Comparison of ENCODE assay signal across 14 cellular contexts in the genomic region with DNA sequence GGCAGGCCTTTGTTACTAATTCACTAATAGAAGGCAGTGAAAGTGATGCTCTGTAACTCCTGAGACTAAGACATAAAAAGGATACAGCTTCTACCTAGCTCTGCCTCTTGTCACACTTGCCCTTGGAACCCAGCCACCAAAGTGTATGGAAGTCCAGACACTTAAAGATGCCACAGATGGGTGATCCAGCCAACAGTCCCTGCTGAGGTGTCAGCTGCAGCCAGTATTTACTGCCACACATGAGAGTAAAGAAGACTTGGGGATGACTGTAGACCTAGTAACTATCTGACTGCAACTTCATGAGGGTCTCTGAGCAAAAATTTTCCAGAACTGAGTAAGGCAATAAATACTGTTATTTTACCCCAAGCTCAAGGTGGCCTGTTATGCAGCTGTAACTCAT. TPM values are rescaled to one million over a fixed set of nuclear protein-coding genes. Genes with fewer than 3 reads are reported as not detected.
DNase-seq lines count a peak whose midpoint lies in the region; ATAC-seq, FAIRE-seq and TF ChIP-seq lines count a peak whose summit lies in the region.
"Had no signal": no experiment of that assay in that cellular context is flagged by ENCODE, and none has a peak within 500 bp of the region (broad histone marks: within the 10 kb centered on the region; RNA-seq: fewer than 3 reads in every experiment).

No MANE protein-coding gene starts in this region.

- H3K36me3 ChIP-seq in DOHH2 (ENCODE audit: control insufficient read depth, low read length) (peaks cover 75% of the 10 kb centered on the region), Panc1 (ENCODE audit: control insufficient read depth, insufficient read depth, low read length) (no peaks in the 10 kb centered on the region; the same call in 1 of the 2 replicates)

- H3K4me1 ChIP-seq in A549 (peaks cover 27% of the 10 kb centered on the region), DOHH2 (ENCODE audit: control insufficient read depth, low read length) (peaks cover 75% of the 10 kb centered on the region), Panc1 (ENCODE audit: control insufficient read depth, insufficient read depth, low read length) (peaks cover 9% of the 10 kb centered on the region)

- no peak for TF ChIP-seq EP300 in A549 (IDR thresholded peaks at IDR 0.05)

- H3K4me3 Mint-ChIP-seq in effector memory CD8-positive, alpha-beta T cell, result peak overlapping the region; percentile 71 to 84

- in situ Hi-C loops in Panc1 (cut with HindIII; ENCODE audit: low pct_unique_long_range_greater_than_20kb, low sequenced_read_pairs), result no loop called here
- in situ Hi-C loops in GM13976 (cut with MboI; ENCODE audit: low sequenced_read_pairs, unreplicated experiment), result no loop called here

- H3K4me3 ChIP-seq in A549 (no peak overlapping the region), DOHH2 (ENCODE audit: low read length) (peak overlapping the region; percentile 53), Panc1 (ENCODE audit: low read depth in 2 of 2, low read length in 2 of 2) (no peak overlapping the region)

- H3K27me3 Mint-ChIP-seq in effector memory CD8-positive, alpha-beta T cell, result no peaks in the 10 kb centered on the region

- no peaks in the 10 kb centered on the region for H3K27me3 ChIP-seq in DOHH2 (ENCODE audit: control insufficient read depth, low read length)
- H3K27me3 ChIP-seq in Panc1 (ENCODE audit: control insufficient read depth, insufficient read depth, low read length), result no peaks in the 10 kb centered on the region

- CTCF ChIA-PET in A549 (lab: Yijun Ruan, JAX), result no interaction called here
- CTCF ChIA-PET in Panc1 (lab: Charles Lee), result no interaction called here

- no peak overlapping the region for H3K4me2 ChIP-seq in A549
- peak overlapping the region; percentile 67 for H3K4me2 ChIP-seq in DOHH2 (ENCODE audit: low read length)

- no peak for TF ChIP-seq CTCF in A549 (IDR thresholded peaks at IDR 0.05)
- TF ChIP-seq CTCF in DOHH2 (IDR thresholded peaks at IDR 0.05; ENCODE audit: low read depth, low read length, poor library complexity, severe bottlenecking), result no peak
- no peak for TF ChIP-seq CTCF in Panc1 (IDR thresholded peaks at IDR 0.05)
- no peak for TF ChIP-seq CTCF in GM13976 (IDR thresholded peaks at IDR 0.05; ENCODE audit: borderline replicate concordance, control extremely low read depth, extremely low read depth, insufficient read depth, missing control alignments)

- peaks cover 100% of the 10 kb centered on the region for H3K79me2 ChIP-seq in DOHH2 (ENCODE audit: control insufficient read depth, low read length)

- H3K9me3 ChIP-seq in A549 (no peaks in the 10 kb centered on the region), DOHH2 (ENCODE audit: control insufficient read depth, insufficient read depth, low read length) (no peaks in the 10 kb centered on the region), Panc1 (ENCODE audit: control insufficient read depth, insufficient read depth, low read depth, low read length) (no peaks in the 10 kb centered on the region)

- peaks cover 45 to 63% of the 10 kb centered on the region in 2 donors for H3K4me1 Mint-ChIP-seq in effector memory CD8-positive, alpha-beta T cell (ENCODE audit: low read depth in 2 of 2)

- BruUV-seq in Panc1 (replicated peaks; lab: Mats Ljungman, UMichigan), result no TSS peak

- peak overlapping the region; percentile 94 to 97 for H3K27ac Mint-ChIP-seq in effector memory CD8-positive, alpha-beta T cell

- TF ChIP-seq POLR2A in A549 (IDR thresholded peaks at IDR 0.05; ENCODE audit: low read length), result no peak

- intact Hi-C loops in Panc1 (cut with micrococcal nuclease; ENCODE audit: unreplicated experiment), result no loop called here

- H3K9me2 ChIP-seq in DOHH2 (replicated peaks; ENCODE audit: control insufficient read depth, low read length), result no peaks in the 10 kb centered on the region

- peaks cover 25% of the 10 kb centered on the region for H4K20me1 ChIP-seq in DOHH2 (ENCODE audit: control insufficient read depth, insufficient read depth, low read depth, low read length)

- TF ChIP-seq RAD21 in A549 (conservative IDR thresholded peaks at IDR 0.05 in 1 of 2, IDR thresholded peaks at IDR 0.05 in 1 of 2), result no peak

- peaks cover 18% of the 10 kb centered on the region for H3F3A ChIP-seq in DOHH2 (ENCODE audit: control insufficient read depth, insufficient read depth)

- FAIRE-seq in A549 (lab: Jason Lieb, UNC), result no peak
- FAIRE-seq: colon had no signal

- ATAC-seq in A549, result peak; percentile 17 to 21; a peak in 3 of 6 replicates
- 0 out of 2 replicates have a peak, but pooled peaks have one; percentile 34 for ATAC-seq in Panc1
- no peak for ATAC-seq in effector memory CD8-positive, alpha-beta T cell (replicated peaks)
- no peak for ATAC-seq in GM19397 (IDR thresholded peaks at IDR 0.05; ENCODE audit: unreplicated experiment)

- POLR2A ChIA-PET in A549 (lab: Yijun Ruan, JAX) (interaction anchor here (2.3 kb wide), 1 partner anchor 8 kb away, joined by 12 read pairs; a partner anchor contains a TSS), Panc1 (lab: Charles Lee) (no interaction called here)

- H3K27ac ChIP-seq in A549 (no peak overlapping the region), DOHH2 (ENCODE audit: low read depth, low read length) (peak overlapping the region; percentile 77), Panc1 (ENCODE audit: low read length) (no peak overlapping the region)
- H3K27ac ChIP-seq: C4-2B had no signal

- no peak for DNase-seq in A549 (ENCODE audit: low read depth in 1 of 2, low spot score in 1 of 2)
- no peak for DNase-seq in Panc1 (ENCODE audit: low read depth, low spot score)
- no peak for DNase-seq in effector memory CD8-positive, alpha-beta T cell
- DNase-seq in hepatic stellate cell (ENCODE audit: low spot score), result no peak
- DNase-seq in SW 1271 (lab: John Stamatoyannopoulos, UW), result no peak
- no peak for DNase-seq in GM13976 (ENCODE audit: low spot score)
- DNase-seq: left cardiac atrium; NCI-H1092; stimulated activated CD4-positive, alpha-beta T cell treated with anti-CD3 and anti-CD28 coated beads, Interleukin-2, amount 100 ng/mL, for 24 hours; T1000 had no signal

- peaks cover 9% of the 10 kb centered on the region for H3K36me3 Mint-ChIP-seq in effector memory CD8-positive, alpha-beta T cell (ENCODE audit: insufficient read depth)

- H3K9me3 Mint-ChIP-seq in effector memory CD8-positive, alpha-beta T cell, result no peaks in the 10 kb centered on the region

TF ChIP-seq in A549, 52 proteins besides CTCF, POLR2A, EP300 and RAD21 (continues in another document):
- TF ChIP-seq CEBPB (IDR thresholded peaks at IDR 0.05), result no peak
- TF ChIP-seq BHLHE40 (IDR thresholded peaks at IDR 0.05; ENCODE audit: low read depth, low read length), result no peak
- no peak for TF ChIP-seq NFE2L2 (conservative IDR thresholded peaks at IDR 0.05; ENCODE audit: low read length)
- no peak for TF ChIP-seq SREBF2 (IDR thresholded peaks at IDR 0.05)
- TF ChIP-seq, protein P1, sequence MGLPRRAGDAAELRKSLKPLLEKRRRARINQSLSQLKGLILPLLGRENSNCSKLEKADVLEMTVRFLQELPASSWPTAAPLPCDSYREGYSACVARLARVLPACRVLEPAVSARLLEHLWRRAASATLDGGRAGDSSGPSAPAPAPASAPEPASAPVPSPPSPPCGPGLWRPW (IDR thresholded peaks at IDR 0.05), result no peak
- TF ChIP-seq HOXB5 (CRISPR knock-in tag; IDR thresholded peaks at IDR 0.05), result no peak
- TF ChIP-seq EHMT2 (IDR thresholded peaks at IDR 0.05; ENCODE audit: low read depth), result no peak
- TF ChIP-seq GATA3 (IDR thresholded peaks at IDR 0.05; ENCODE audit: borderline replicate concordance), result no peak
- no peak for TF ChIP-seq ZFP36 (IDR thresholded peaks at IDR 0.05; ENCODE audit: borderline replicate concordance, partially characterized antibody)
- no peak for TF ChIP-seq TFCP2L1 (CRISPR knock-in tag; IDR thresholded peaks at IDR 0.05)
- TF ChIP-seq, protein P2, sequence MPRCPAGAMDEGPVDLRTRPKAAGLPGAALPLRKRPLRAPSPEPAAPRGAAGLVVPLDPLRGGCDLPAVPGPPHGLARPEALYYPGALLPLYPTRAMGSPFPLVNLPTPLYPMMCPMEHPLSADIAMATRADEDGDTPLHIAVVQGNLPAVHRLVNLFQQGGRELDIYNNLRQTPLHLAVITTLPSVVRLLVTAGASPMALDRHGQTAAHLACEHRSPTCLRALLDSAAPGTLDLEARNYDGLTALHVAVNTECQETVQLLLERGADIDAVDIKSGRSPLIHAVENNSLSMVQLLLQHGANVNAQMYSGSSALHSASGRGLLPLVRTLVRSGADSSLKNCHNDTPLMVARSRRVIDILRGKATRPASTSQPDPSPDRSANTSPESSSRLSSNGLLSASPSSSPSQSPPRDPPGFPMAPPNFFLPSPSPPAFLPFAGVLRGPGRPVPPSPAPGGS (IDR thresholded peaks at IDR 0.05), result no peak
- TF ChIP-seq, protein P3, sequence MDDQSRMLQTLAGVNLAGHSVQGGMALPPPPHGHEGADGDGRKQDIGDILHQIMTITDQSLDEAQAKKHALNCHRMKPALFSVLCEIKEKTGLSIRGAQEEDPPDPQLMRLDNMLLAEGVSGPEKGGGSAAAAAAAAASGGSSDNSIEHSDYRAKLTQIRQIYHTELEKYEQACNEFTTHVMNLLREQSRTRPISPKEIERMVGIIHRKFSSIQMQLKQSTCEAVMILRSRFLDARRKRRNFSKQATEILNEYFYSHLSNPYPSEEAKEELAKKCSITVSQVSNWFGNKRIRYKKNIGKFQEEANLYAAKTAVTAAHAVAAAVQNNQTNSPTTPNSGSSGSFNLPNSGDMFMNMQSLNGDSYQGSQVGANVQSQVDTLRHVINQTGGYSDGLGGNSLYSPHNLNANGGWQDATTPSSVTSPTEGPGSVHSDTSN (IDR thresholded peaks at IDR 0.05), result no peak
- no peak for TF ChIP-seq CHD2 (IDR thresholded peaks at IDR 0.05; ENCODE audit: low read length, partially characterized antibody)
- TF ChIP-seq ESRRA (IDR thresholded peaks at IDR 0.05; ENCODE audit: borderline replicate concordance, low read length), result no peak
- no peak for TF ChIP-seq EHF (CRISPR knock-in tag; IDR thresholded peaks at IDR 0.05)

RNA-seq across cellular contexts. Expression of a gene that starts 8.8 kb away (rescaled TPM):
- polyA plus RNA-seq in A549 (2011; rRNA removed) (126 and 157 TPM in 2 replicates), A549 (2017; fragmentation: RNase III; extraction: RNeasy Plus Mini Kit Qiagen cat#74134 plus additional on column Dnase treatment) (101 to 109 TPM (median 107 TPM) in 3 replicates)
- polyA plus RNA-seq in A549 (2012; cell fraction: cytosol; rRNA removed), result 50.7 and 55.0 TPM in 2 replicates
- polyA plus RNA-seq in A549 (2012; cell fraction: nucleus; rRNA removed), result 42.2 and 69.0 TPM in 2 replicates
- polyA minus RNA-seq in A549 (2011; rRNA and poly(A)+ RNA removed), result 81.2 and 82.0 TPM in 2 replicates
- total RNA-seq in Panc1 (2021; ENCODE audit: unreplicated experiment), result 138 TPM
- polyA plus RNA-seq in Panc1 (2012; ENCODE audit: insufficient read length), result 90.3 TPM

RNA-seq across cellular contexts. Expression of a gene that starts 12.8 kb away (rescaled TPM):
- polyA plus RNA-seq in A549 (2011; rRNA removed) (115 and 122 TPM in 2 replicates), A549 (2017; fragmentation: RNase III; extraction: RNeasy Plus Mini Kit Qiagen cat#74134 plus additional on column Dnase treatment) (68.6 to 78.6 TPM (median 70.5 TPM) in 3 replicates)
- polyA plus RNA-seq in A549 (2012; cell fraction: cytosol; rRNA removed), result 84.3 and 96.1 TPM in 2 replicates
- polyA plus RNA-seq in A549 (2012; cell fraction: nucleus; rRNA removed), result 28.5 and 29.2 TPM in 2 replicates
- 82.3 and 113 TPM in 2 replicates for polyA minus RNA-seq in A549 (2011; rRNA and poly(A)+ RNA removed)
- 40.9 TPM for total RNA-seq in Panc1 (2021; ENCODE audit: unreplicated experiment)
- polyA plus RNA-seq in Panc1 (2012; ENCODE audit: insufficient read length), result 21.1 TPM

Comparison
In these comparisons a context has a peak if more than half of its experiments do, and no peak if none do; other contexts are left out.
1. ATAC-seq: peak in A549 (2 of 2) and Panc1 (single experiment); none in effector memory CD8-positive, alpha-beta T cell (single experiment) and GM19397 (single experiment).